Comparison of ENCODE assay signal across 20 cellular contexts in the genomic region with DNA sequence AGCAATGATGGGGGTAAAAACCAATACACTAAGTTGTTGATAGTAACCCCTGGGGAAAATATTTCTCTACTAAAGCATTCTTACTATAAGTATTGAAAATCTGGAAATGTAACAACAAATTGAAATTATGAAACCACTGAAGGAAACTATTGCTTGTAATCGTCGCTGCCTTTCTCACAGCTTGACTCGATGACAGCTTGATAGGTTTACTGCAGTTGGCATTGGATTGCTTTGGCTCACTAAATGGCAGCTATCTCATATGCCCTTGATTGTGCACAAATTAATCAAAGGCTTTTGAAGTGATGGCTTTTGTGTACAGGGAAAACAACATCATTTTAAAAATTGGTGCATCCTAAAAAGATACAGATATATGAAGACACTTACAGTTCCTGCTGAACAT.
DNase-seq lines count a peak whose midpoint lies in the region; ATAC-seq and TF ChIP-seq lines count a peak whose summit lies in the region.
"Had no signal": no experiment of that assay in that cellular context is flagged by ENCODE, and none has a peak within 500 bp of the region (broad histone marks: within the 10 kb centered on the region; RNA-seq: fewer than 3 reads in every experiment).

No MANE protein-coding gene starts in this region.

- no peak overlapping the region for H2AFZ ChIP-seq in neural cell (ENCODE audit: low read depth, low read length)

- H3K36me3 ChIP-seq in HUES64 (ENCODE audit: insufficient read depth, low read length) (no peaks in the 10 kb centered on the region), neural cell (ENCODE audit: insufficient read depth, low read length) (no peaks in the 10 kb centered on the region)
- H3K36me3 ChIP-seq: BE2C; BLaER1 treated with 17β-estradiol and CSF1 and Interleukin-3, amounts not matched to agents 10 nM and 100 nM had no signal

- 89% methylated on average over 3 of the region's 3 CpGs for WGBS in HUES64

- H4K20me1 ChIP-seq in neural cell (ENCODE audit: insufficient read depth), result no peaks in the 10 kb centered on the region
- H4K20me1 ChIP-seq: BLaER1 treated with 17β-estradiol and CSF1 and Interleukin-3, amounts not matched to agents 10 nM and 100 nM had no signal

- H3K9me2 ChIP-seq in neural cell (ENCODE audit: insufficient read depth, low read length), result no peaks in the 10 kb centered on the region

- no peak for TF ChIP-seq RAD21 in neural cell (conservative IDR thresholded peaks at IDR 0.05)

- no peaks in the 10 kb centered on the region for H3K79me2 ChIP-seq in neural cell (replicated peaks; ENCODE audit: insufficient read depth, low read length)

- peak; percentile 63 for TF ChIP-seq EP300 in neural cell (conservative IDR thresholded peaks at IDR 0.05; ENCODE audit: poor library complexity, severe bottlenecking)

- no peak overlapping the region for H3K4me2 ChIP-seq in neural cell (ENCODE audit: low read length)
- H3K4me2 ChIP-seq: A549; BLaER1 treated with 17β-estradiol and CSF1 and Interleukin-3, amounts not matched to agents 10 nM and 100 nM had no signal

- intact Hi-C loops in left ventricle myocardium superior (cut with micrococcal nuclease) (no loop called here), Right ventricle myocardium inferior (cut with DNase I) (no loop called here)

- ATAC-seq in left ventricle myocardium superior (peak; percentile 44), Right ventricle myocardium inferior (no peak)
- ATAC-seq: A549, HCT116 had no signal

- no peaks in the 10 kb centered on the region for H3F3A ChIP-seq in neural cell (ENCODE audit: insufficient read depth, low read length, poor library complexity, severe bottlenecking)

- H3K27me3 ChIP-seq in HUES64 (ENCODE audit: insufficient read depth, low read length), result no peaks in the 10 kb centered on the region
- H3K27me3 ChIP-seq in neural cell (ENCODE audit: insufficient read depth, low read depth, low read length), result no peaks in the 10 kb centered on the region
- H3K27me3 ChIP-seq: BE2C; BLaER1 treated with 17β-estradiol and CSF1 and Interleukin-3, amounts not matched to agents 10 nM and 100 nM had no signal

- H3K9me3 ChIP-seq in HUES64 (ENCODE audit: insufficient read depth, low read depth, low read length) (peaks cover 11% of the 10 kb centered on the region), neural cell (ENCODE audit: low read length) (no peaks in the 10 kb centered on the region)
- H3K9me3 ChIP-seq: A549; BE2C; BLaER1 treated with 17β-estradiol and CSF1 and Interleukin-3, amounts not matched to agents 10 nM and 100 nM had no signal

- no peak for DNase-seq in left ventricle myocardium superior
- no peak for DNase-seq in Right ventricle myocardium inferior (ENCODE audit: missing footprints)
- no peak for DNase-seq in NCI-H82 treated with DMSO at 0.1 percent for 48 hours (lab: John Stamatoyannopoulos, UW; ENCODE audit: unreplicated experiment)
- no peak for DNase-seq in GM03348 (ENCODE audit: low spot score)
- DNase-seq: 8988T; ACHN; AML-193; BE2C; CD4-positive, alpha-beta T cell; CD8-positive, alpha-beta memory T cell; DMS 273 treated with DMSO at 0.1 percent for 48 hours; DMS79; EL; GDM1; GOT3 had no signal

- H3K4me3 ChIP-seq in HUES64 (ENCODE audit: low read length), result no peak overlapping the region
- no peak overlapping the region for H3K4me3 ChIP-seq in neural cell (ENCODE audit: low read length)
- H3K4me3 ChIP-seq: A549; BLaER1 treated with 17β-estradiol and CSF1 and Interleukin-3, amounts not matched to agents 10 nM and 100 nM had no signal

- peak overlapping the region; percentile 16; the same call in 1 of the 2 replicates for H3K27ac ChIP-seq in HUES64 (ENCODE audit: low read depth, low read length)
- no peak overlapping the region for H3K27ac ChIP-seq in neural cell (ENCODE audit: low read length)
- H3K27ac ChIP-seq: A549; BLaER1 treated with 17β-estradiol and CSF1 and Interleukin-3, amounts not matched to agents 10 nM and 100 nM had no signal

- H3K9ac ChIP-seq in HUES64 (ENCODE audit: low read depth, low read length), result no peak overlapping the region
- H3K9ac ChIP-seq in neural cell (ENCODE audit: low read length), result no peak overlapping the region
- H3K9ac ChIP-seq: BLaER1 treated with 17β-estradiol and CSF1 and Interleukin-3, amounts not matched to agents 10 nM and 100 nM had no signal

- TF ChIP-seq CTCF in neural cell (IDR thresholded peaks at IDR 0.05; ENCODE audit: poor library complexity, severe bottlenecking), result no peak

- peaks cover 51% of the 10 kb centered on the region for H3K4me1 ChIP-seq in HUES64 (ENCODE audit: insufficient read depth, low read length)
- H3K4me1 ChIP-seq: A549; BE2C; BLaER1 treated with 17β-estradiol and CSF1 and Interleukin-3, amounts not matched to agents 10 nM and 100 nM had no signal

TF ChIP-seq in neural cell, 6 proteins besides CTCF, POLR2A, EP300 and RAD21:
- TF ChIP-seq TAF1 (IDR thresholded peaks at IDR 0.05; ENCODE audit: low read depth), result no peak
- TF ChIP-seq POLR2AphosphoS5 (IDR thresholded peaks at IDR 0.05), result peak; percentile 18
- no peak for TF ChIP-seq EZH2 (IDR thresholded peaks at IDR 0.05; ENCODE audit: borderline replicate concordance, insufficient read depth, low read length, poor library complexity, severe bottlenecking)
- TF ChIP-seq, protein P1, sequence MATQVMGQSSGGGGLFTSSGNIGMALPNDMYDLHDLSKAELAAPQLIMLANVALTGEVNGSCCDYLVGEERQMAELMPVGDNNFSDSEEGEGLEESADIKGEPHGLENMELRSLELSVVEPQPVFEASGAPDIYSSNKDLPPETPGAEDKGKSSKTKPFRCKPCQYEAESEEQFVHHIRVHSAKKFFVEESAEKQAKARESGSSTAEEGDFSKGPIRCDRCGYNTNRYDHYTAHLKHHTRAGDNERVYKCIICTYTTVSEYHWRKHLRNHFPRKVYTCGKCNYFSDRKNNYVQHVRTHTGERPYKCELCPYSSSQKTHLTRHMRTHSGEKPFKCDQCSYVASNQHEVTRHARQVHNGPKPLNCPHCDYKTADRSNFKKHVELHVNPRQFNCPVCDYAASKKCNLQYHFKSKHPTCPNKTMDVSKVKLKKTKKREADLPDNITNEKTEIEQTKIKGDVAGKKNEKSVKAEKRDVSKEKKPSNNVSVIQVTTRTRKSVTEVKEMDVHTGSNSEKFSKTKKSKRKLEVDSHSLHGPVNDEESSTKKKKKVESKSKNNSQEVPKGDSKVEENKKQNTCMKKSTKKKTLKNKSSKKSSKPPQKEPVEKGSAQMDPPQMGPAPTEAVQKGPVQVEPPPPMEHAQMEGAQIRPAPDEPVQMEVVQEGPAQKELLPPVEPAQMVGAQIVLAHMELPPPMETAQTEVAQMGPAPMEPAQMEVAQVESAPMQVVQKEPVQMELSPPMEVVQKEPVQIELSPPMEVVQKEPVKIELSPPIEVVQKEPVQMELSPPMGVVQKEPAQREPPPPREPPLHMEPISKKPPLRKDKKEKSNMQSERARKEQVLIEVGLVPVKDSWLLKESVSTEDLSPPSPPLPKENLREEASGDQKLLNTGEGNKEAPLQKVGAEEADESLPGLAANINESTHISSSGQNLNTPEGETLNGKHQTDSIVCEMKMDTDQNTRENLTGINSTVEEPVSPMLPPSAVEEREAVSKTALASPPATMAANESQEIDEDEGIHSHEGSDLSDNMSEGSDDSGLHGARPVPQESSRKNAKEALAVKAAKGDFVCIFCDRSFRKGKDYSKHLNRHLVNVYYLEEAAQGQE (IDR thresholded peaks at IDR 0.05; ENCODE audit: borderline replicate concordance), result no peak
